20 cellular contexts compared by ENCODE assay signal in the genomic region with DNA sequence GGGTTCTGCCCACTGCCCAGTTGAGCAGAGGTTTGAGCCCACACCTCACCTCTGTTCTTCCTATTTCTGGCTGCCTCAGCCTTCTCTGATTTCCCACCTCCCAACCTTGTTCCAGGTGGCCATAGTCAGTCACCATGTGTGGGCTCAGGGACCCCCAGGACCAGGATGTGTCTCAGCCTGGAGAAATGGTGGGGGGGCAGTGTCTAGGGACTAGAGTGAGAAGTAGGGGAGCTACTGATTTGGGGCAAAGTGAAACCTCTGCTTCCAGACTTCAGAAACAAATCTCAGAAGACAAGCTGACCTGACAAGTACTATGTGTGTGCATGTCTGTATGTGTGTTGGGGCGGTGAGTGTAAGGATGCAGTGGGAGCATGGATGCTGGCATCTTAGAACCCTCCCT. TPM values are rescaled to one million over a fixed set of nuclear protein-coding genes. Genes with fewer than 3 reads are reported as not detected.
A peak's percentile ranks its signal among the peaks of the same experiment; 100 is the strongest.
DNase-seq lines count a peak whose midpoint lies in the region; ATAC-seq and TF ChIP-seq lines count a peak whose summit lies in the region.
"Had no signal": no experiment of that assay in that cellular context is flagged by ENCODE, and none has a peak within 500 bp of the region (broad histone marks: within the 10 kb centered on the region; RNA-seq: fewer than 3 reads in every experiment).

No MANE protein-coding gene starts in this region.

- RAD21 ChIA-PET in HCT116 (lab: Charles Lee; ENCODE audit: low non-redundant PET in 1 of 2, low total read pairs in 2 of 2, uncharacterized antibody in 2 of 2, unreplicated experiment in 2 of 2): interaction anchor here in 1 of 2 experiments (1.1 kb wide), 1 partner anchor 103 kb away, joined by 3 read pairs; no protein-coding TSS in a partner anchor

- H3K27ac Mint-ChIP-seq in activated CD4-positive, alpha-beta T cell treated with anti-CD3 and anti-CD28 coated beads, Interleukin-2, amount 10 ng/mL, durations not matched to agents 7 days and 5 days: peak overlapping the region; percentile 92
- no peak overlapping the region for H3K27ac Mint-ChIP-seq in neural crest cell (ENCODE audit: unreplicated experiment)
- H3K27ac Mint-ChIP-seq: activated naive CD4-positive, alpha-beta T cell treated with anti-CD3 and anti-CD28 coated beads for 36 hours had no signal

- no peaks in the 10 kb centered on the region for H4K20me1 ChIP-seq in HCT116 (ENCODE audit: insufficient read depth)
- no peaks in the 10 kb centered on the region for H4K20me1 ChIP-seq in mammary epithelial cell (ENCODE audit: insufficient read depth, low read length)

- H3K9me3 ChIP-seq in HCT116 (ENCODE audit: control insufficient read depth in 1 of 2, insufficient read depth in 1 of 2, low read depth in 1 of 2, low read length in 2 of 2) (no peaks in the 10 kb centered on the region), mammary epithelial cell (replicated peaks; ENCODE audit: insufficient read depth, low read length) (no peaks in the 10 kb centered on the region), right atrium auricular region (no peaks in the 10 kb centered on the region)
- H3K9me3 ChIP-seq: A549 had no signal

- intact Hi-C loops in HCT116 (cut with micrococcal nuclease): loop anchor here (10.0 kb wide), 1 partner anchor 450 kb away; no protein-coding TSS in a partner anchor
- intact Hi-C loops in mammary epithelial cell (cut with micrococcal nuclease): no loop called here

- H2AFZ ChIP-seq in HCT116 (ENCODE audit: low read depth, low read length, poor library complexity, severe bottlenecking) (no peak overlapping the region), mammary epithelial cell (ENCODE audit: low read depth, low read length) (no peak overlapping the region)

- H3K4me1 Mint-ChIP-seq in activated CD4-positive, alpha-beta T cell treated with anti-CD3 and anti-CD28 coated beads, Interleukin-2, amount 10 ng/mL, durations not matched to agents 7 days and 5 days: peaks cover 20% of the 10 kb centered on the region
- H3K4me1 Mint-ChIP-seq in neural crest cell: peaks cover 24% of the 10 kb centered on the region

- no peak for TF ChIP-seq RAD21 in HCT116 (IDR thresholded peaks at IDR 0.05; ENCODE audit: low read depth)

- H3K9ac ChIP-seq in HCT116 (ENCODE audit: low read length) (no peak overlapping the region), mammary epithelial cell (ENCODE audit: insufficient read depth, low read length) (no peak overlapping the region)

- H3K4me2 ChIP-seq in HCT116 (ENCODE audit: low read length) (no peak overlapping the region), mammary epithelial cell (ENCODE audit: insufficient read depth, low read depth, low read length) (no peak overlapping the region)
- H3K4me2 ChIP-seq: A549 had no signal

- H3K4me1 ChIP-seq in HCT116 (ENCODE audit: control insufficient read depth in 1 of 2, insufficient read depth in 2 of 2, low read length in 2 of 2): peaks cover 15 to 34% of the 10 kb centered on the region in 2 experiments
- H3K4me1 ChIP-seq in mammary epithelial cell (ENCODE audit: insufficient read depth, low read length): peaks cover 29% of the 10 kb centered on the region
- H3K4me1 ChIP-seq in right atrium auricular region: peaks cover 0 to 19% of the 10 kb centered on the region in 2 donors

- DNase-seq in activated CD4-positive, alpha-beta T cell treated with anti-CD3 and anti-CD28 coated beads, Interleukin-2, amount 10 ng/mL, durations not matched to agents 7 days and 5 days: no peak
- no peak for DNase-seq in activated CD4-positive, alpha-beta T cell treated with anti-CD3 and anti-CD28 coated beads, Interleukin-2, amount 50 U/mL, for 1 hour
- no peak for DNase-seq in HCT116 (ENCODE audit: low read depth, low spot score)
- DNase-seq in mammary epithelial cell: no peak
- DNase-seq in neural crest cell (ENCODE audit: low read depth, low spot score): no peak
- no peak for DNase-seq in NCI-H128 (lab: John Stamatoyannopoulos, UW; ENCODE audit: unreplicated experiment)
- DNase-seq in right atrium auricular region (ENCODE audit: low spot score): no peak
- DNase-seq: activated CD4-positive, alpha-beta T cell treated with anti-CD3 and anti-CD28 coated beads for 48 hours; activated naive CD4-positive, alpha-beta T cell treated with anti-CD3 and anti-CD28 coated beads for 36 hours; GDM1; kidney glomerular epithelial cell; NCI-H1930; NCI-H748 treated with DMSO at 0.1 percent for 48 hours; retina; stimulated activated CD8-positive, alpha-beta memory T cell treated with anti-CD3 and anti-CD28 coated beads, Interleukin-4, amount 100 ng/mL, for 48 hours had no signal

- WGBS in mammary epithelial cell (ENCODE audit: low coverage, missing lambda C conversion rate): 100% methylated on average over 1 of the region's 1 CpG

- no peak for ATAC-seq in HCT116
- no peak for ATAC-seq in SK-N-SH treated with all-trans-retinoic acid at 6 μM for 48 hours
- ATAC-seq: A549 had no signal

- no peaks in the 10 kb centered on the region for H3K9me3 Mint-ChIP-seq in activated CD4-positive, alpha-beta T cell treated with anti-CD3 and anti-CD28 coated beads, Interleukin-2, amount 10 ng/mL, durations not matched to agents 7 days and 5 days
- no peaks in the 10 kb centered on the region for H3K9me3 Mint-ChIP-seq in neural crest cell
- H3K9me3 Mint-ChIP-seq: activated naive CD4-positive, alpha-beta T cell treated with anti-CD3 and anti-CD28 coated beads for 36 hours had no signal

- in situ Hi-C loops in mammary epithelial cell (cut with MboI; ENCODE audit: low sequenced_read_pairs in 2 of 2): no loop called here

- peak overlapping the region; percentile 8; the same call in 1 of the 2 replicates for H3K27ac ChIP-seq in HCT116 (ENCODE audit: low read depth, low read length)
- H3K27ac ChIP-seq in mammary epithelial cell (ENCODE audit: insufficient read depth, low read depth, low read length): no peak overlapping the region
- H3K27ac ChIP-seq in right atrium auricular region: no peak overlapping the region

- H3K79me2 ChIP-seq in HCT116 (ENCODE audit: insufficient read depth, low read length) (0 out of 2 replicates have a peak, but pooled peaks cover 6% of the 10 kb centered on the region), mammary epithelial cell (ENCODE audit: insufficient read depth, low read length) (no peaks in the 10 kb centered on the region)

- H3K4me3 ChIP-seq in HCT116 (replicated peaks in 1 of 2; ENCODE audit: low read depth in 1 of 2, low read length in 2 of 2) (no peak overlapping the region), mammary epithelial cell (replicated peaks in 1 of 3; ENCODE audit: insufficient read depth in 1 of 3, low read depth in 2 of 3, low read length in 3 of 3) (no peak overlapping the region), right atrium auricular region (no peak overlapping the region)
- H3K4me3 ChIP-seq: A549 had no signal

- H3K36me3 ChIP-seq in HCT116 (ENCODE audit: control insufficient read depth in 1 of 2, insufficient read depth in 2 of 2, low read length in 2 of 2): no peaks in the 10 kb centered on the region
- H3K36me3 ChIP-seq in mammary epithelial cell (ENCODE audit: insufficient read depth, low read length): no peaks in the 10 kb centered on the region
- no peaks in the 10 kb centered on the region for H3K36me3 ChIP-seq in right atrium auricular region

- POLR2A ChIA-PET in activated CD4-positive, alpha-beta T cell treated with anti-CD3 and anti-CD28 coated beads, Interleukin-2, amount 10 ng/mL, durations not matched to agents 7 days and 5 days (lab: Charles Lee): interaction anchor here (0.6 kb wide), 1 partner anchor 212 kb away, joined by 3 read pairs; no protein-coding TSS in a partner anchor
- POLR2A ChIA-PET in HCT116 (lab: Charles Lee): no interaction called here

- H3K27me3 Mint-ChIP-seq in activated CD4-positive, alpha-beta T cell treated with anti-CD3 and anti-CD28 coated beads, Interleukin-2, amount 10 ng/mL, durations not matched to agents 7 days and 5 days: no peaks in the 10 kb centered on the region
- H3K27me3 Mint-ChIP-seq in neural crest cell (ENCODE audit: low read depth): peaks cover 8% of the 10 kb centered on the region

- CTCF ChIA-PET in activated CD4-positive, alpha-beta T cell treated with anti-CD3 and anti-CD28 coated beads, Interleukin-2, amount 10 ng/mL, durations not matched to agents 7 days and 5 days (lab: Charles Lee): interaction anchor here (1.0 to 8.8 kb wide), 3 partner anchors 15 to 30 kb away, joined by 3 to 111 read pairs (median 5); no protein-coding TSS in a partner anchor
- CTCF ChIA-PET in HCT116 (lab: Charles Lee) (interaction anchor here (0.9 to 4.0 kb wide), 5 partner anchors 15 to 293 kb away, joined by 3 to 48 read pairs (median 42); a partner anchor contains a TSS), mammary epithelial cell (lab: Charles Lee; ENCODE audit: low non-redundant PET) (no interaction called here)

- no peaks in the 10 kb centered on the region for H3K27me3 ChIP-seq in HCT116 (ENCODE audit: insufficient read depth, low read length)
- no peaks in the 10 kb centered on the region for H3K27me3 ChIP-seq in mammary epithelial cell (ENCODE audit: insufficient read depth, low read length)
- no peaks in the 10 kb centered on the region for H3K27me3 ChIP-seq in right atrium auricular region

- H3K9me2 ChIP-seq in HCT116 (ENCODE audit: insufficient read depth): no peaks in the 10 kb centered on the region

- H3K36me3 Mint-ChIP-seq in activated CD4-positive, alpha-beta T cell treated with anti-CD3 and anti-CD28 coated beads, Interleukin-2, amount 10 ng/mL, durations not matched to agents 7 days and 5 days (ENCODE audit: low read depth): peaks cover 2% of the 10 kb centered on the region
- H3K36me3 Mint-ChIP-seq in neural crest cell (ENCODE audit: low read depth): no peaks in the 10 kb centered on the region

- BruUV-seq in HCT116 (replicated peaks; lab: Mats Ljungman, UMichigan) (no TSS peak), mammary epithelial cell (replicated peaks; lab: Mats Ljungman, UMichigan) (TSS peak; percentile 69)

- dilution Hi-C loops in mammary epithelial cell (cut with HindIII; ENCODE audit: low sequenced_read_pairs): loop anchor here (5.0 kb wide), 1 partner anchor 33 kb away; no protein-coding TSS in a partner anchor

- TF ChIP-seq CTCF in HCT116 (IDR thresholded peaks at IDR 0.05 in 2 of 3, conservative IDR thresholded peaks at IDR 0.05 in 1 of 3; ENCODE audit: borderline replicate concordance in 1 of 3, insufficient read depth in 1 of 3, low read depth in 2 of 3, low read length in 2 of 3) (no peak), mammary epithelial cell (conservative IDR thresholded peaks at IDR 0.05 in 1 of 2, IDR thresholded peaks at IDR 0.05 in 1 of 2; ENCODE audit: extremely low read depth in 1 of 2, insufficient read depth in 1 of 2, low read depth in 1 of 2, low read length in 2 of 2) (no peak), neural crest cell (conservative IDR thresholded peaks at IDR 0.05) (no peak), right atrium auricular region (IDR thresholded peaks at IDR 0.05) (no peak)

- no peak for TF ChIP-seq POLR2A in HCT116 (IDR thresholded peaks at IDR 0.05; ENCODE audit: borderline replicate concordance, extremely low read depth, insufficient read depth, insufficient read length)

- H3K4me3 Mint-ChIP-seq in activated CD4-positive, alpha-beta T cell treated with anti-CD3 and anti-CD28 coated beads, Interleukin-2, amount 10 ng/mL, durations not matched to agents 7 days and 5 days: peak overlapping the region; percentile 74
- H3K4me3 Mint-ChIP-seq in neural crest cell: peak overlapping the region; percentile 81

RNA-seq across cellular contexts. Expression of gene SHF, which starts 22.9 kb away (rescaled TPM):
- total RNA-seq in activated CD4-positive, alpha-beta T cell treated with anti-CD3 and anti-CD28 coated beads, Interleukin-2, amount 10 ng/mL, durations not matched to agents 7 days and 5 days: under 1 TPM; 0.79 to 0.92 TPM
- total RNA-seq in HCT116 (2021; ENCODE audit: unreplicated experiment) (2.6 TPM), mammary epithelial cell (1 to 10 TPM in 1 of 2 donors, under 1 TPM in 1; 0.50 to 1.3 TPM), neural crest cell (55.0 and 59.0 TPM in 2 replicates), right atrium auricular region (10 to 100 TPM in 1 of 2 donors, 1 to 10 TPM in 1; 4.7 to 12.0 TPM)
- polyA plus RNA-seq in HCT116 (2012): 1.0 and 2.7 TPM in 2 replicates
- 1.0 TPM for polyA plus RNA-seq in mammary epithelial cell
- not detected for polyA minus RNA-seq in mammary epithelial cell

RNA-seq across cellular contexts. Expression of gene DUOX1, which starts 35.1 kb away (rescaled TPM):
- total RNA-seq in activated CD4-positive, alpha-beta T cell treated with anti-CD3 and anti-CD28 coated beads, Interleukin-2, amount 10 ng/mL, durations not matched to agents 7 days and 5 days: not detected
- 19.6 TPM for total RNA-seq in HCT116 (2021; ENCODE audit: unreplicated experiment)
- 11.1 and 11.3 TPM in 2 replicates for polyA plus RNA-seq in HCT116 (2012)
- 10 to 100 TPM; 15.0 to 42.8 TPM for total RNA-seq in mammary epithelial cell
- polyA plus RNA-seq in mammary epithelial cell: 10.5 TPM
- polyA minus RNA-seq in mammary epithelial cell: 25.9 TPM
- not detected in 2 replicates for total RNA-seq in neural crest cell
- total RNA-seq in right atrium auricular region: 1 to 10 TPM; 1.1 to 3.6 TPM
- total RNA-seq: RPMI7951; T-helper 2 cell treated with Interferon-gamma antibody and Interleukin-4, amounts not matched to agents 100 ng/mL and 5 ng/mL, for 36 hours had no signal
- polyA plus RNA-seq: A549 had no signal

RNA-seq across cellular contexts. Expression of gene DUOXA1, which starts 35.2 kb away (rescaled TPM):
- total RNA-seq in activated CD4-positive, alpha-beta T cell treated with anti-CD3 and anti-CD28 coated beads, Interleukin-2, amount 10 ng/mL, durations not matched to agents 7 days and 5 days: not detected
- total RNA-seq in HCT116 (2021; ENCODE audit: unreplicated experiment) (2.3 TPM), mammary epithelial cell (1 to 10 TPM; 1.8 to 5.5 TPM), neural crest cell (not detected in 2 replicates), right atrium auricular region (1 to 10 TPM in 1 of 2 donors, under 1 TPM in 1; 0.41 to 2.7 TPM)
- 1.3 and 1.4 TPM in 2 replicates for polyA plus RNA-seq in HCT116 (2012)
- 2.2 TPM for polyA plus RNA-seq in mammary epithelial cell
- polyA minus RNA-seq in mammary epithelial cell: not detected
- total RNA-seq: activated naive CD4-positive, alpha-beta T cell treated with anti-CD3 and anti-CD28 coated beads for 36 hours; RPMI7951; T-helper 2 cell treated with Interferon-gamma antibody and Interleukin-4, amounts not matched to agents 100 ng/mL and 5 ng/mL, for 36 hours had no signal

RNA-seq across cellular contexts. Expression of gene DUOXA2, which starts 50.8 kb away (rescaled TPM):
- total RNA-seq in activated CD4-positive, alpha-beta T cell treated with anti-CD3 and anti-CD28 coated beads, Interleukin-2, amount 10 ng/mL, durations not matched to agents 7 days and 5 days: not detected
- not detected for total RNA-seq in HCT116 (2021; ENCODE audit: unreplicated experiment)
- 0.13 and 0.16 TPM in 2 replicates for polyA plus RNA-seq in HCT116 (2012)
- total RNA-seq in mammary epithelial cell: not detected
- not detected for polyA plus RNA-seq in mammary epithelial cell
- polyA minus RNA-seq in mammary epithelial cell: not detected
- not detected in 2 replicates for total RNA-seq in neural crest cell
- not detected for total RNA-seq in right atrium auricular region
- total RNA-seq: activated naive CD4-positive, alpha-beta T cell treated with anti-CD3 and anti-CD28 coated beads for 36 hours; HT-29; RPMI7951; T-helper 2 cell treated with Interferon-gamma antibody and Interleukin-4, amounts not matched to agents 100 ng/mL and 5 ng/mL, for 36 hours had no signal
- polyA plus RNA-seq: A549 had no signal

RNA-seq across cellular contexts. Expression of gene DUOX2, which starts 50.9 kb away (rescaled TPM):
- under 1 TPM in 1 of 2 experiments, not detected in 1; 0.02 TPM for total RNA-seq in activated CD4-positive, alpha-beta T cell treated with anti-CD3 and anti-CD28 coated beads, Interleukin-2, amount 10 ng/mL, durations not matched to agents 7 days and 5 days
- total RNA-seq in HCT116 (2021; ENCODE audit: unreplicated experiment) (0.44 TPM), mammary epithelial cell (under 1 TPM; 0.24 to 0.33 TPM), neural crest cell (0.02 TPM in 1 of 2 replicates, not detected in the other), right atrium auricular region (under 1 TPM; 0.08 to 0.11 TPM)
- 0.44 and 0.57 TPM in 2 replicates for polyA plus RNA-seq in HCT116 (2012)
- 0.06 TPM for polyA plus RNA-seq in mammary epithelial cell
- not detected for polyA minus RNA-seq in mammary epithelial cell
- total RNA-seq: activated naive CD4-positive, alpha-beta T cell treated with anti-CD3 and anti-CD28 coated beads for 36 hours; RPMI7951; T-helper 2 cell treated with Interferon-gamma antibody and Interleukin-4, amounts not matched to agents 100 ng/mL and 5 ng/mL, for 36 hours had no signal
